27 cellular contexts compared by ENCODE assay signal in genomic region chr5:92930057-92930456, GRCh38.
"Had no signal": no experiment of that assay in that cellular context is flagged by ENCODE, and none has a peak within 500 bp of the region (broad histone marks: within the 10 kb centered on the region; RNA-seq: fewer than 3 reads in every experiment).

No MANE protein-coding gene starts in this region.

- DNase-seq: stimulated activated CD4-positive, alpha-beta T cell treated with anti-CD3 and anti-CD28 coated beads, Interleukin-2, amount 100 ng/mL, for 48 hours; stimulated activated CD4-positive, alpha-beta T cell treated with anti-CD3 and anti-CD28 coated beads, Interleukin-4, amount 100 ng/mL, for 1 hour; stimulated activated CD4-positive, alpha-beta T cell treated with anti-CD3 and anti-CD28 coated beads, Interleukin-4, amount 100 ng/mL, for 24 hours; stimulated activated CD4-positive, alpha-beta T cell treated with anti-CD3 and anti-CD28 coated beads, Interleukin-4, amount 100 ng/mL, for 4 hours; stimulated activated CD8-positive, alpha-beta memory T cell treated with anti-CD3 and anti-CD28 coated beads, Interleukin-4, amount 100 ng/mL, for 48 hours; stimulated activated naive B cell treated with anti-CD40 and anti-IgM and Interleukin-4, amounts not matched to agents 10 μg/mL and 1 μg/mL and 100 μg/mL, for 72 hours; stimulated activated naive CD4-positive, alpha-beta T cell; stimulated activated naive CD4-positive, alpha-beta T cell treated with Interleukin-2 at 50 U/mL for 16 hours; stimulated activated naive CD8-positive, alpha-beta T cell treated with anti-CD3 and anti-CD28 coated beads, Interleukin-15, amount 100 ng/mL, for 72 hours; stimulated activated naive CD8-positive, alpha-beta T cell treated with anti-CD3 and anti-CD28 coated beads, Interleukin-15, Interleukin-2, amounts not matched to agents 100 U/mL and 50 U/mL, for 24 hours; stomach; substantia nigra; testis; thyroid gland; tibial artery; transverse colon; trophoblast cell; upper lobe of left lung; upper lobe of right lung; uterus had no signal

- H3K4me3 ChIP-seq: stomach, suprapubic skin, testis, thoracic aorta, thyroid gland, tibial artery, tibial nerve, transverse colon, upper lobe of left lung, upper lobe of right lung, uterus, vagina had no signal

- FAIRE-seq: urothelium cell line had no signal

- H3K36me3 ChIP-seq: stomach, suprapubic skin, thoracic aorta, thyroid gland, tibial artery, tibial nerve, transverse colon, upper lobe of left lung, upper lobe of right lung, uterus, vagina had no signal

- H3K27me3 ChIP-seq: stomach, suprapubic skin, testis, thyroid gland, tibial artery, tibial nerve, transverse colon, upper lobe of left lung, upper lobe of right lung, uterus, vagina had no signal

- H3K4me1 ChIP-seq: stomach, suprapubic skin, testis, thyroid gland, tibial artery, tibial nerve, transverse colon, upper lobe of left lung, upper lobe of right lung, uterus, vagina had no signal

- H3K27ac ChIP-seq: stomach, suprapubic skin, testis, thoracic aorta, thyroid gland, tibial artery, tibial nerve, transverse colon, upper lobe of left lung, upper lobe of right lung, uterus, vagina had no signal

- H3K9me3 ChIP-seq: stomach, suprapubic skin, testis, thoracic aorta, thyroid gland, tibial artery, tibial nerve, transverse colon, upper lobe of left lung, upper lobe of right lung, uterus, vagina had no signal

- ATAC-seq: stimulated activated effector memory CD8-positive, alpha-beta T cell treated with anti-CD3 and anti-CD28 coated beads, Interleukin-12 subunit alpha, Interleukin-12 subunit beta, amount 100 ng/mL, for 72 hours; stimulated activated memory B cell treated with anti-CD40 and anti-IgM and Interleukin-4, amounts not matched to agents 10 μg/mL and 1 μg/mL and 100 μg/mL, for 72 hours; stimulated activated naive B cell treated with anti-CD40 and anti-IgM and Interleukin-4, amounts not matched to agents 10 μg/mL and 1 μg/mL and 100 μg/mL, for 72 hours; stimulated activated naive CD8-positive, alpha-beta T cell treated with anti-CD3 and anti-CD28 coated beads, Interleukin-15, amount 100 ng/mL, for 72 hours; stimulated activated naive CD8-positive, alpha-beta T cell treated with anti-CD3 and anti-CD28 coated beads, Interleukin-15, Interleukin-2, amounts not matched to agents 100 U/mL and 50 U/mL, for 24 hours; upper lobe of right lung had no signal
